8 cellular contexts compared by ENCODE assay signal in genomic region chr3:146503459-146504202, GRCh38. TPM values are rescaled to one million over a fixed set of nuclear protein-coding genes. Genes with fewer than 3 reads are reported as not detected.
DNase-seq lines count a peak whose midpoint lies in the region; ATAC-seq and TF ChIP-seq lines count a peak whose summit lies in the region.

No MANE protein-coding gene starts in this region.

- peaks cover 53% of the 10 kb centered on the region for H3K36me3 Mint-ChIP-seq in Calu3 (ENCODE audit: insufficient read depth, unreplicated experiment)

- H4K20me1 ChIP-seq in hepatocyte (ENCODE audit: insufficient read depth, poor library complexity, severe bottlenecking), result no peaks in the 10 kb centered on the region

- H3K9me3 ChIP-seq in RWPE2 (ENCODE audit: severe bottlenecking) (no peaks in the 10 kb centered on the region), hepatocyte (ENCODE audit: low read depth) (no peaks in the 10 kb centered on the region)

- 78% methylated on average over 12 of the region's 12 CpGs for WGBS in hepatocyte (ENCODE audit: low lambda C conversion rate, missing lambda C conversion rate)

- H3K4me2 ChIP-seq in hepatocyte, result peak overlapping the region; percentile 14

- H3K27me3 ChIP-seq in RWPE2 (ENCODE audit: insufficient read depth, poor library complexity, severe bottlenecking) (no peaks in the 10 kb centered on the region), hepatocyte (no peaks in the 10 kb centered on the region)

- no peaks in the 10 kb centered on the region for H3K27me3 Mint-ChIP-seq in Calu3 (ENCODE audit: unreplicated experiment)

- intact Hi-C loops in Calu3 (cut with micrococcal nuclease; ENCODE audit: unreplicated experiment), result loop anchor here (1.0 to 2.0 kb wide), 4 partner anchors 33 to 169 kb away; no protein-coding TSS in a partner anchor

- DNase-seq in Calu3 (peak; percentile 88), RWPE2 (ENCODE audit: low spot score) (peak; percentile 72), hepatocyte (ENCODE audit: low spot score) (peak; percentile 47), NCI-H2196 treated with DMSO at 0.1 percent for 48 hours (lab: John Stamatoyannopoulos, UW; ENCODE audit: unreplicated experiment) (no peak), NOMO-1 treated with dmso at 0.1 percent for 144 hours (lab: John Stamatoyannopoulos, UW; ENCODE audit: unreplicated experiment) (no peak), ureter (ENCODE audit: low spot score) (no peak)

- TF ChIP-seq CTCF in Calu3 (IDR thresholded peaks at IDR 0.05; ENCODE audit: unreplicated experiment) (peak; percentile 21), RWPE2 (IDR thresholded peaks at IDR 0.05; ENCODE audit: poor library complexity, severe bottlenecking) (peak; percentile 38), hepatocyte (IDR thresholded peaks at IDR 0.05; ENCODE audit: poor library complexity) (no peak)

- H3K9me2 ChIP-seq in hepatocyte (replicated peaks; ENCODE audit: insufficient read depth), result no peaks in the 10 kb centered on the region

- H3K4me3 Mint-ChIP-seq in Calu3 (ENCODE audit: low read depth, unreplicated experiment), result peak overlapping the region; percentile 69

- H3K4me3 ChIP-seq in RWPE2 (ENCODE audit: severe bottlenecking) (no peak overlapping the region), hepatocyte (no peak overlapping the region)

- H3K4me1 Mint-ChIP-seq in Calu3 (ENCODE audit: low read depth, unreplicated experiment), result peaks cover 58% of the 10 kb centered on the region

- no peaks in the 10 kb centered on the region for H3K79me2 ChIP-seq in hepatocyte

- peaks cover 7% of the 10 kb centered on the region for H3K9me3 Mint-ChIP-seq in Calu3 (ENCODE audit: low read depth, unreplicated experiment)

- H3K36me3 ChIP-seq in RWPE2 (ENCODE audit: low read depth) (no peaks in the 10 kb centered on the region), hepatocyte (replicated peaks; ENCODE audit: insufficient read depth, low read depth) (no peaks in the 10 kb centered on the region)

- CTCF ChIA-PET in Calu3 (lab: Charles Lee), result interaction anchor here (0.5 to 2.0 kb wide), 7 partner anchors 10 to 281 kb away, joined by 3 to 8 read pairs (median 3); partner anchors contain the start of gene PLSCR1

- H2AFZ ChIP-seq in hepatocyte, result no peak overlapping the region

- H3K4me1 ChIP-seq in RWPE2 (ENCODE audit: insufficient read depth, poor library complexity, severe bottlenecking), result peaks cover 49% of the 10 kb centered on the region
- H3K4me1 ChIP-seq in hepatocyte (ENCODE audit: insufficient read depth), result peaks cover 4% of the 10 kb centered on the region

- ATAC-seq in GM19397 (IDR thresholded peaks at IDR 0.05; ENCODE audit: unreplicated experiment) (peak; percentile 96), HG03280 (IDR thresholded peaks at IDR 0.05; ENCODE audit: unreplicated experiment) (peak; percentile 97), RWPE2 (ENCODE audit: low read depth) (peak; percentile 84)

- H3K27ac ChIP-seq in RWPE2 (ENCODE audit: poor library complexity, severe bottlenecking) (peak overlapping the region; percentile 90), hepatocyte (peak overlapping the region; percentile 77)

- H3K27ac Mint-ChIP-seq in Calu3 (ENCODE audit: unreplicated experiment), result peak overlapping the region; percentile 100

- BruUV-seq in Calu3 (replicated peaks; lab: Mats Ljungman, UMichigan), result no TSS peak

RNA-seq across cellular contexts. Expression of gene PLSCR2, which starts 34.3 kb away (rescaled TPM):
- total RNA-seq in Calu3 (2022) (2.9 and 5.1 TPM in 2 replicates), hepatocyte (not detected in 2 replicates), ureter (2.6 TPM)
- polyA plus RNA-seq in hepatocyte, result 0.18 TPM in 1 of 2 replicates, not detected in the other

RNA-seq across cellular contexts. Expression of gene PLSCR1, which starts 40.8 kb away (rescaled TPM):
- total RNA-seq in Calu3 (2022), result 887 and 1,018 TPM in 2 replicates
- 72.6 and 109 TPM in 2 replicates for total RNA-seq in hepatocyte
- 44.5 and 44.9 TPM in 2 replicates for polyA plus RNA-seq in hepatocyte
- 136 TPM for total RNA-seq in ureter

Comparison
In these comparisons a context has a peak if more than half of its experiments do, and no peak if none do; other contexts are left out.
1. DNase-seq: peak in Calu3 (single experiment), RWPE2 (single experiment) and hepatocyte (single experiment); none in NCI-H2196 treated with DMSO at 0.1 percent for 48 hours (single experiment), NOMO-1 treated with dmso at 0.1 percent for 144 hours (single experiment) and ureter (single experiment).
2. Peak in every context shown above with its lines, with median percentiles within 50 percentile points of each other: ATAC-seq.